In the genomic region with DNA sequence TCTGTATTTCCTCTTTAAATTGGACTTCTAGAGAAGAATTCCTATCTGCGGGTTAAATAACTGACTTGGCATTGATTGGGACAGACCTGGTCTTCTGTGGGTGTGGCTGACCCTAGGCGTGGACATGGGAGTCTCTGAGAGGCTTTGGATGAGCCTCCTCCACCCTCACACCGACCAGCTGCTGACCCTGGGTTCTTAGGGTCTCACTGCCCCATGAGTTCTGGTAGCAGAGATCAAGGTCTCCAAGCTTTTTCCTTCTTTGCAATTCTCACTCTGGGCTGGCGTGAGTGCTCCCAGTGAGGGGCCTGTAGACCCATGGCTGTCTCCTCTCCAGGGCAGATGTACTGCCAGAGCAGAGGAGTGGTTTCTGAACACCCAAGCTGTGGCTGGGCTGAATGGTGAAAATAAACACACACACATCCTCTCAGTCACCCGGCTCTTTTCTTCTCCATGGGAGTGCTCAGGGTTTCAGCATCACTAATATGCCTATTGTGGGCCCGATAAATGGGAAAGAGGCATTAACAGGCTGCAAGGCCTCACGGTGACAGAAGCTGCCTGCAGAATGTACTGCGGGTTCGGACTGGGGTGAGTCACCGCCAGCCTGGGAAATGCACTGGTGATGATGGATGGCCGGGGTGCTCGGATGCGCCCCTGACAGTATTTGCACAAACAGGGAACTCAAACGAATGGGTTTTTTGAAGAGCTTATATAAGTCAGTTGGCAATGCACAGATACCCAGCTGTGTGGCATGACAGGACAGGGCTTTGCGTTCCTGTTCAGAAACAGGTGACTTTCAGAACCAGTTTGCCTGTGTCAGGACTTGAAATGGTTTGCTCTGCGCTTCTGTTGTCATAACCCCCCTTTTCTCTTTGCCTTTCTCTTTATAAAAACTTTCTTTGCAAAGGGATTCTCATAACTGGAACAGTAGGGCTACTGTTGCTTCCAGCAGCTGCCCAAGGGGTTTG, we compare ENCODE assay signal across 24 cellular contexts. TPM values are rescaled to one million over a fixed set of nuclear protein-coding genes. Genes with fewer than 3 reads are reported as not detected.
DNase-seq lines count a peak whose midpoint lies in the region; ATAC-seq and TF ChIP-seq lines count a peak whose summit lies in the region.
"Had no signal": no experiment of that assay in that cellular context is flagged by ENCODE, and none has a peak within 500 bp of the region (broad histone marks: within the 10 kb centered on the region; RNA-seq: fewer than 3 reads in every experiment).

No MANE protein-coding gene starts in this region.

- H3K4me3 Mint-ChIP-seq in activated T-cell treated with anti-CD3 and anti-CD28 coated beads, Interleukin-2, amount 50 U/mL, for 24 hours: no peak overlapping the region
- H3K4me3 Mint-ChIP-seq in activated T-cell treated with anti-CD3 and anti-CD28 coated beads, Interleukin-2, amount 50 U/mL, for 72 hours: no peak overlapping the region
- H3K4me3 Mint-ChIP-seq: activated CD8-positive, alpha-beta T cell treated with anti-CD3 and anti-CD28 coated beads, Interleukin-2, amount 10 ng/mL, durations not matched to agents 7 days and 5 days; activated T-helper 1 cell treated with anti-CD3 and anti-CD28 coated beads, Interleukin-12 subunit alpha, Interleukin-12 subunit beta, Interleukin-2, Interleukin-4 antibody, amounts not matched to agents 30 ng/mL and 10 ng/mL and 1 ng/mL, durations not matched to agents 14 hours and 24 hours and 36 hours; central memory CD8-positive, alpha-beta T cell; nephron progenitor cell had no signal

- TF ChIP-seq EP300 in sigmoid colon (IDR thresholded peaks at IDR 0.05): no peak

- H3K9me3 Mint-ChIP-seq in activated T-cell treated with anti-CD3 and anti-CD28 coated beads, Interleukin-2, amount 50 U/mL, for 24 hours: peaks cover under 1% of the 10 kb centered on the region
- H3K9me3 Mint-ChIP-seq in activated T-cell treated with anti-CD3 and anti-CD28 coated beads, Interleukin-2, amount 50 U/mL, for 72 hours: peaks cover 0 to under 1% of the 10 kb centered on the region in 2 donors
- H3K9me3 Mint-ChIP-seq: central memory CD8-positive, alpha-beta T cell had no signal

- no peak for ATAC-seq in activated T-cell treated with anti-CD3 and anti-CD28 coated beads, Interleukin-2, amount 50 U/mL, for 72 hours (replicated peaks in 1 of 2)
- ATAC-seq in HG03354 (IDR thresholded peaks at IDR 0.05; ENCODE audit: poor library complexity, severe bottlenecking, unreplicated experiment) (no peak), GM18519 (IDR thresholded peaks at IDR 0.05; ENCODE audit: low FRiP score, unreplicated experiment) (no peak)
- ATAC-seq: activated CD4-positive, CD25-positive, alpha-beta regulatory T cell treated with anti-CD3 and anti-CD28 coated beads, Interleukin-2, amount 50 U/mL, for 24 hours; activated CD8-positive, alpha-beta T cell treated with anti-CD3 and anti-CD28 coated beads, Interleukin-2, amount 10 ng/mL, durations not matched to agents 7 days and 5 days; left lung; SK-N-SH treated with all-trans-retinoic acid at 6 μM for 48 hours had no signal

- no peaks in the 10 kb centered on the region for H3K36me3 Mint-ChIP-seq in activated T-cell treated with anti-CD3 and anti-CD28 coated beads, Interleukin-2, amount 50 U/mL, for 24 hours (ENCODE audit: low read depth)
- no peaks in the 10 kb centered on the region for H3K36me3 Mint-ChIP-seq in activated T-cell treated with anti-CD3 and anti-CD28 coated beads, Interleukin-2, amount 50 U/mL, for 72 hours (ENCODE audit: insufficient read depth in 2 of 2)

- H3K9me3 ChIP-seq in sigmoid colon: peaks cover 0 to 1% (median under 1%) of the 10 kb centered on the region in 4 donors

- TF ChIP-seq POLR2A in sigmoid colon (IDR thresholded peaks at IDR 0.05): no peak

- no peaks in the 10 kb centered on the region for H3K4me1 ChIP-seq in sigmoid colon
- H3K4me1 ChIP-seq: left lung had no signal

- H3K27ac Mint-ChIP-seq in activated T-cell treated with anti-CD3 and anti-CD28 coated beads, Interleukin-2, amount 50 U/mL, for 24 hours: no peak overlapping the region
- no peak overlapping the region for H3K27ac Mint-ChIP-seq in activated T-cell treated with anti-CD3 and anti-CD28 coated beads, Interleukin-2, amount 50 U/mL, for 72 hours
- H3K27ac Mint-ChIP-seq: activated CD8-positive, alpha-beta T cell treated with anti-CD3 and anti-CD28 coated beads, Interleukin-2, amount 10 ng/mL, durations not matched to agents 7 days and 5 days; activated T-helper 1 cell treated with anti-CD3 and anti-CD28 coated beads, Interleukin-12 subunit alpha, Interleukin-12 subunit beta, Interleukin-2, Interleukin-4 antibody, amounts not matched to agents 30 ng/mL and 10 ng/mL and 1 ng/mL, durations not matched to agents 14 hours and 24 hours and 36 hours; nephron progenitor cell had no signal

- WGBS in sigmoid colon, 2 donors: 76 to 80% methylated on average over 16 of the region's 16 CpGs

- no peaks in the 10 kb centered on the region for H3K4me1 Mint-ChIP-seq in activated T-cell treated with anti-CD3 and anti-CD28 coated beads, Interleukin-2, amount 50 U/mL, for 24 hours (ENCODE audit: low read depth)
- no peaks in the 10 kb centered on the region for H3K4me1 Mint-ChIP-seq in activated T-cell treated with anti-CD3 and anti-CD28 coated beads, Interleukin-2, amount 50 U/mL, for 72 hours (ENCODE audit: low read depth)
- H3K4me1 Mint-ChIP-seq: central memory CD8-positive, alpha-beta T cell; nephron progenitor cell had no signal

- peak; percentile 8 for DNase-seq in activated T-cell treated with anti-CD3 and anti-CD28 coated beads, Interleukin-2, amount 50 U/mL, for 24 hours
- no peak for DNase-seq in activated T-cell treated with anti-CD3 and anti-CD28 coated beads, Interleukin-2, amount 50 U/mL, for 72 hours
- DNase-seq in RKO (ENCODE audit: low spot score): peak; percentile 22
- DNase-seq in epithelial cell of esophagus (ENCODE audit: low read depth): peak; percentile 68
- peak; percentile 46 for DNase-seq in sigmoid colon
- DNase-seq in T-helper 1 cell: no peak
- DNase-seq: ACHN; activated CD8-positive, alpha-beta T cell treated with anti-CD3 and anti-CD28 coated beads, Interleukin-2, amount 10 ng/mL, durations not matched to agents 7 days and 5 days; C1 segment of cervical spinal cord; KBM-7; left lung; midbrain; NCI-H2081 treated with DMSO at 0.1 percent for 48 hours; NCI-H526 treated with DMSO at 0.1 percent for 48 hours; nephron progenitor cell; stimulated activated CD8-positive, alpha-beta memory T cell treated with anti-CD3 and anti-CD28 coated beads, Interleukin-4, amount 100 ng/mL, for 48 hours; T-helper 9 cell had no signal

- H3K27ac ChIP-seq in sigmoid colon: no peak overlapping the region
- H3K27ac ChIP-seq: HL-60, left lung had no signal

- intact Hi-C loops in sigmoid colon (cut with DNase I): no loop called here

- H3K4me3 ChIP-seq in epithelial cell of esophagus (ENCODE audit: low read length): no peak overlapping the region
- H3K4me3 ChIP-seq in sigmoid colon: no peak overlapping the region
- H3K4me3 ChIP-seq: left lung had no signal

- TF ChIP-seq CTCF in epithelial cell of esophagus (IDR thresholded peaks at IDR 0.05; ENCODE audit: insufficient read depth, low read depth, low read length, missing control alignments) (no peak), sigmoid colon (IDR thresholded peaks at IDR 0.05) (no peak)

- no peaks in the 10 kb centered on the region for H3K27me3 ChIP-seq in sigmoid colon

- peaks cover 5% of the 10 kb centered on the region for H3K27me3 Mint-ChIP-seq in activated T-cell treated with anti-CD3 and anti-CD28 coated beads, Interleukin-2, amount 50 U/mL, for 24 hours
- H3K27me3 Mint-ChIP-seq in activated T-cell treated with anti-CD3 and anti-CD28 coated beads, Interleukin-2, amount 50 U/mL, for 72 hours (ENCODE audit: low read depth): peaks cover 3% of the 10 kb centered on the region

- no peaks in the 10 kb centered on the region for H3K36me3 ChIP-seq in sigmoid colon
- H3K36me3 ChIP-seq: left lung had no signal

RNA-seq across cellular contexts. Expression of gene PITX1, which starts 41.9 kb away (rescaled TPM):
- under 1 TPM; 0.50 to 0.76 TPM for total RNA-seq in activated T-cell treated with anti-CD3 and anti-CD28 coated beads, Interleukin-2, amount 50 U/mL, for 72 hours
- total RNA-seq in sigmoid colon: 1 to 10 TPM; 1.6 to 5.8 (median 3.5) TPM
- 1 to 10 TPM; 6.0 to 7.2 (median 6.3) TPM for polyA plus RNA-seq in sigmoid colon
- total RNA-seq: activated CD8-positive, alpha-beta T cell treated with anti-CD3 and anti-CD28 coated beads, Interleukin-2, amount 10 ng/mL, durations not matched to agents 7 days and 5 days had no signal

Comparison
In these comparisons a context has a peak if more than half of its experiments do, and no peak if none do; other contexts are left out.
1. DNase-seq: peak in activated T-cell treated with anti-CD3 and anti-CD28 coated beads, Interleukin-2, amount 50 U/mL, for 24 hours (single experiment), RKO (single experiment), epithelial cell of esophagus (single experiment) and sigmoid colon (single experiment); none in activated T-cell treated with anti-CD3 and anti-CD28 coated beads, Interleukin-2, amount 50 U/mL, for 72 hours (0 of 2) and T-helper 1 cell (0 of 5).